ENCODE assay signal across 18 cellular contexts in the genomic region with DNA sequence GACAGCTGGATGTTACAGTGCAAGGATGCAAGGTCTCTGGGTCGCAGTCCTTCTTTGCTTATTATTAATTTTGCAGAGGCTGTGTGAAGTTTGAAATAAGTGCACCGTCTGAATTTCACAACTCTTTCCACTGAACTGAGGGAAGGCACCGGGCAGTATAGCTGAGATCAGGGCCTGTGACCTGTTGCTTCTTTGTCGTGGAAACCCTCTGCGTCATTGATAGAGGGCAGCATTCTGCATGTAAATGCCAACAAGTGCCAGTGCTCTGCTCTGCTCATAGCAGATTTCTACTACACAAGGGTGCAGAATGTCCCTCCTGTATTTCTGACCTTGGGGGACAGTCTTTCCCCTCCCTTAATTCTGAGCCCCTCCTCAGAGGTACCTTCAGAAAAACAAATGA. TPM values are rescaled to one million over a fixed set of nuclear protein-coding genes. Genes with fewer than 3 reads are reported as not detected.
A peak's percentile ranks its signal among the peaks of the same experiment; 100 is the strongest.
DNase-seq lines count a peak whose midpoint lies in the region; TF ChIP-seq lines count a peak whose summit lies in the region.
"Had no signal": no experiment of that assay in that cellular context is flagged by ENCODE, and none has a peak within 500 bp of the region (broad histone marks: within the 10 kb centered on the region; RNA-seq: fewer than 3 reads in every experiment).

No MANE protein-coding gene starts in this region.

- H3K27ac Mint-ChIP-seq in CD14-positive monocyte: peak overlapping the region in 6 of 7 donors; percentile 45 to 95 (median 62)
- H3K27ac Mint-ChIP-seq in immature natural killer cell: no peak overlapping the region
- H3K27ac Mint-ChIP-seq in T-helper 2 cell treated with Interferon-gamma antibody and Interleukin-4, amounts not matched to agents 5 μg/mL and 100 μg/mL, for 36 hours: no peak overlapping the region
- H3K27ac Mint-ChIP-seq: activated CD4-positive, alpha-beta T cell treated with anti-CD3 and anti-CD28 coated beads, Interleukin-2, amount 10 ng/mL, durations not matched to agents 24 days and 14 days; activated naive CD8-positive, alpha-beta T cell treated with anti-CD3 and anti-CD28 coated beads for 36 hours had no signal

- no peaks in the 10 kb centered on the region for H3K4me1 ChIP-seq in OCI-LY1 (ENCODE audit: insufficient read depth, low read length, severe bottlenecking)
- no peaks in the 10 kb centered on the region for H3K4me1 ChIP-seq in ovary (ENCODE audit: insufficient read depth)
- H3K4me1 ChIP-seq: suprapubic skin had no signal

- intact Hi-C loops in CD14-positive monocyte (cut with micrococcal nuclease) (no loop called here), ovary (cut with DNase I) (no loop called here)

- H3K36me3 ChIP-seq in OCI-LY1 (ENCODE audit: insufficient read depth, low read length) (no peaks in the 10 kb centered on the region), ovary (no peaks in the 10 kb centered on the region)
- H3K36me3 ChIP-seq: brain microvascular endothelial cell, suprapubic skin had no signal

- TF ChIP-seq EP300 in ovary (IDR thresholded peaks at IDR 0.05): no peak

- H3K9me3 ChIP-seq in OCI-LY1 (ENCODE audit: low read length): no peaks in the 10 kb centered on the region
- no peaks in the 10 kb centered on the region for H3K9me3 ChIP-seq in ovary
- H3K9me3 ChIP-seq: suprapubic skin had no signal

- WGBS in ovary, 3 donors: 50 to 66% (median 56%) methylated on average over 5 of the region's 5 CpGs

- H3K27ac ChIP-seq in HL-60 (replicated peaks): no peak overlapping the region
- H3K27ac ChIP-seq in OCI-LY1 (ENCODE audit: low read depth, low read length, poor library complexity, severe bottlenecking): no peak overlapping the region
- no peak overlapping the region for H3K27ac ChIP-seq in ovary
- H3K27ac ChIP-seq: brain microvascular endothelial cell, suprapubic skin had no signal

- H3K9ac ChIP-seq in OCI-LY1 (ENCODE audit: low read length): no peak overlapping the region

- H3K27me3 Mint-ChIP-seq in CD14-positive monocyte (ENCODE audit: low read depth in 3 of 3): peaks cover 0 to 5% (median 4%) of the 10 kb centered on the region in 3 donors
- peaks cover 1 to 7% (median 2%) of the 10 kb centered on the region in 3 donors for H3K27me3 Mint-ChIP-seq in immature natural killer cell (ENCODE audit: low read depth in 3 of 3)
- H3K27me3 Mint-ChIP-seq in T-helper 2 cell treated with Interferon-gamma antibody and Interleukin-4, amounts not matched to agents 5 μg/mL and 100 μg/mL, for 36 hours (ENCODE audit: low read depth): peaks cover 13% of the 10 kb centered on the region

- TF ChIP-seq CTCF in CD14-positive monocyte (IDR thresholded peaks at IDR 0.05) (peak; percentile 29), HL-60 (IDR thresholded peaks at IDR 0.05; ENCODE audit: insufficient read depth, low read length) (peak; percentile 16), OCI-LY1 (IDR thresholded peaks at IDR 0.05; ENCODE audit: low read length) (peak; percentile 6; the same call in 1 of the 2 replicates), ovary (IDR thresholded peaks at IDR 0.05) (no peak)

- H3K4me3 Mint-ChIP-seq in CD14-positive monocyte: no peak overlapping the region
- no peak overlapping the region for H3K4me3 Mint-ChIP-seq in immature natural killer cell
- no peak overlapping the region for H3K4me3 Mint-ChIP-seq in T-helper 2 cell treated with Interferon-gamma antibody and Interleukin-4, amounts not matched to agents 5 μg/mL and 100 μg/mL, for 36 hours
- H3K4me3 Mint-ChIP-seq: activated CD4-positive, alpha-beta T cell treated with anti-CD3 and anti-CD28 coated beads, Interleukin-2, amount 10 ng/mL, durations not matched to agents 24 days and 14 days; activated naive CD8-positive, alpha-beta T cell treated with anti-CD3 and anti-CD28 coated beads for 36 hours had no signal

- no peak overlapping the region for H3K4me3 ChIP-seq in HL-60 (replicated peaks; ENCODE audit: insufficient read depth, low read length)
- no peak overlapping the region for H3K4me3 ChIP-seq in OCI-LY1 (ENCODE audit: low read depth, low read length, poor library complexity, severe bottlenecking)
- no peak overlapping the region for H3K4me3 ChIP-seq in ovary
- H3K4me3 ChIP-seq: suprapubic skin had no signal

- H3K27me3 ChIP-seq in HL-60 (ENCODE audit: insufficient read depth, poor library complexity, severe bottlenecking): peaks cover 2% of the 10 kb centered on the region
- peaks cover 5% of the 10 kb centered on the region; the same call in 1 of the 2 replicates for H3K27me3 ChIP-seq in OCI-LY1 (ENCODE audit: insufficient read depth, low read length)
- H3K27me3 ChIP-seq in ovary: no peaks in the 10 kb centered on the region
- H3K27me3 ChIP-seq: brain microvascular endothelial cell had no signal

- no peak overlapping the region for H3K4me2 ChIP-seq in OCI-LY1 (ENCODE audit: low read length)

- DNase-seq in CD14-positive monocyte (ENCODE audit: low spot score): peak; percentile 82
- DNase-seq in HL-60 (ENCODE audit: low read depth in 1 of 2, low spot score in 1 of 2): peak; percentile 74 to 83
- peak; percentile 10 to 30 (median 16) for DNase-seq in immature natural killer cell
- no peak for DNase-seq in T-helper 2 cell treated with Interferon-gamma antibody and Interleukin-4, amounts not matched to agents 5 μg/mL and 100 μg/mL, for 36 hours (ENCODE audit: low spot score)
- DNase-seq in ovary: no peak
- DNase-seq in AG20443 (ENCODE audit: low spot score): no peak
- DNase-seq in activated CD8-positive, alpha-beta memory T cell treated with anti-CD3 and anti-CD28 coated beads, Interleukin-2, amount 50 U/mL, for 48 hours: no peak
- DNase-seq: activated CD4-positive, alpha-beta T cell treated with anti-CD3 and anti-CD28 coated beads, Interleukin-2, amount 10 ng/mL, durations not matched to agents 24 days and 14 days; activated naive CD8-positive, alpha-beta T cell treated with anti-CD3 and anti-CD28 coated beads for 36 hours; brain microvascular endothelial cell; IMR-90; mesendoderm; NCI-H1105; NCI-H226 had no signal

- H3K4me1 Mint-ChIP-seq in CD14-positive monocyte: peaks cover 85% of the 10 kb centered on the region
- peaks cover 1 to 5% of the 10 kb centered on the region in 2 donors for H3K4me1 Mint-ChIP-seq in immature natural killer cell
- H3K4me1 Mint-ChIP-seq in T-helper 2 cell treated with Interferon-gamma antibody and Interleukin-4, amounts not matched to agents 5 μg/mL and 100 μg/mL, for 36 hours (ENCODE audit: low read depth): peaks cover 25% of the 10 kb centered on the region

- no peak overlapping the region for H2AFZ ChIP-seq in OCI-LY1 (ENCODE audit: low read length)

- H3K9me3 Mint-ChIP-seq in CD14-positive monocyte (peaks cover 0 to 2% (median 0%) of the 10 kb centered on the region in 7 donors), immature natural killer cell (peaks cover 0 to 2% (median 0%) of the 10 kb centered on the region in 6 donors)
- no peaks in the 10 kb centered on the region for H3K9me3 Mint-ChIP-seq in T-helper 2 cell treated with Interferon-gamma antibody and Interleukin-4, amounts not matched to agents 5 μg/mL and 100 μg/mL, for 36 hours
- H3K9me3 Mint-ChIP-seq: activated CD4-positive, alpha-beta T cell treated with anti-CD3 and anti-CD28 coated beads, Interleukin-2, amount 10 ng/mL, durations not matched to agents 24 days and 14 days; activated naive CD8-positive, alpha-beta T cell treated with anti-CD3 and anti-CD28 coated beads for 36 hours had no signal

- no peaks in the 10 kb centered on the region for H4K20me1 ChIP-seq in OCI-LY1 (ENCODE audit: insufficient read depth, low read length)

- H3K36me3 Mint-ChIP-seq in CD14-positive monocyte (peaks cover 6 to 11% of the 10 kb centered on the region in 2 donors), immature natural killer cell (no peaks in the 10 kb centered on the region)
- H3K36me3 Mint-ChIP-seq in T-helper 2 cell treated with Interferon-gamma antibody and Interleukin-4, amounts not matched to agents 5 μg/mL and 100 μg/mL, for 36 hours (ENCODE audit: low read depth): no peaks in the 10 kb centered on the region
- H3K36me3 Mint-ChIP-seq: activated naive CD8-positive, alpha-beta T cell treated with anti-CD3 and anti-CD28 coated beads for 36 hours had no signal

- H3K79me2 ChIP-seq in OCI-LY1 (ENCODE audit: insufficient read depth, low read length): no peaks in the 10 kb centered on the region

- H3K9me2 ChIP-seq in OCI-LY1 (ENCODE audit: low read depth, low read length): no peaks in the 10 kb centered on the region

- no peaks in the 10 kb centered on the region for H3F3A ChIP-seq in OCI-LY1 (ENCODE audit: insufficient read depth, low read length)

- no peak for TF ChIP-seq POLR2A in ovary (IDR thresholded peaks at IDR 0.05)

RNA-seq across cellular contexts. Expression of a gene that starts 26.0 kb away (rescaled TPM):
- polyA plus RNA-seq in CD14-positive monocyte (100 to 1,000 TPM; 112 to 175 TPM), immature natural killer cell (1 to 10 TPM; 1.9 to 4.2 (median 2.0) TPM), ovary (1 to 10 TPM in 1 of 2 donors, under 1 TPM in 1; 0.36 to 2.6 TPM)
- 1 to 10 TPM in 2 of 7 donors, under 1 TPM in 4, not detected in 1; 0.23 to 3.9 (median 0.34) TPM for total RNA-seq in ovary
- total RNA-seq: activated CD4-positive, alpha-beta T cell treated with anti-CD3 and anti-CD28 coated beads, Interleukin-2, amount 10 ng/mL, durations not matched to agents 24 days and 14 days; activated naive CD8-positive, alpha-beta T cell treated with anti-CD3 and anti-CD28 coated beads for 36 hours; dermis microvascular lymphatic vessel endothelial cell; IMR-90; suprapubic skin had no signal
- polyA plus RNA-seq: BJ, IMR-90 had no signal

RNA-seq across cellular contexts. Expression of a gene that starts 50.3 kb away (rescaled TPM):
- polyA plus RNA-seq in CD14-positive monocyte (10 to 100 TPM; 26.8 to 40.9 TPM), immature natural killer cell (100 to 1,000 TPM; 208 to 218 (median 212) TPM), ovary (1 to 10 TPM in 1 of 2 donors, under 1 TPM in 1; 0.58 to 2.4 TPM)
- total RNA-seq in ovary: under 1 TPM in 5 of 7 donors, not detected in 2; 0.45 to 0.72 (median 0.57) TPM
- total RNA-seq: IMR-90 had no signal

Comparison
In these comparisons a context has a peak if more than half of its experiments do, and no peak if none do; other contexts are left out.
1. DNase-seq: peak in CD14-positive monocyte (single experiment), HL-60 (2 of 2) and immature natural killer cell (3 of 3); none in T-helper 2 cell treated with Interferon-gamma antibody and Interleukin-4, amounts not matched to agents 5 μg/mL and 100 μg/mL, for 36 hours (single experiment), ovary (0 of 5), AG20443 (single experiment) and activated CD8-positive, alpha-beta memory T cell treated with anti-CD3 and anti-CD28 coated beads, Interleukin-2, amount 50 U/mL, for 48 hours (single experiment).
2. H3K27ac Mint-ChIP-seq: peak in CD14-positive monocyte (6 of 7); none in immature natural killer cell (0 of 6) and T-helper 2 cell treated with Interferon-gamma antibody and Interleukin-4, amounts not matched to agents 5 μg/mL and 100 μg/mL, for 36 hours (single experiment).
3. CTCF ChIP-seq: peak in CD14-positive monocyte (single experiment), HL-60 (single experiment) and OCI-LY1 (single experiment); none in ovary (0 of 3).
4. RNA of a gene that starts 26.0 kb away (polyA plus RNA-seq): 112 to 175 TPM in CD14-positive monocyte; 0.36 to 2.6 TPM in ovary and 1.9 to 4.2 TPM in immature natural killer cell; every median in the first group is over 10 times any median in the second.
5. RNA of a gene that starts 50.3 kb away (polyA plus RNA-seq): 208 to 218 TPM in immature natural killer cell and 26.8 to 40.9 TPM in CD14-positive monocyte; 0.58 to 2.4 TPM in ovary; every median in the first group is over 4 times any median in the second.